Comparison of ENCODE assay signal across 8 cellular contexts in genomic region chr22:21942407-21942895, GRCh38. TPM values are rescaled to one million over a fixed set of nuclear protein-coding genes. Genes with fewer than 3 reads are reported as not detected.
DNase-seq lines count a peak whose midpoint lies in the region; ATAC-seq, FAIRE-seq and TF ChIP-seq lines count a peak whose summit lies in the region.

No MANE protein-coding gene starts in this region.

- peaks cover 10% of the 10 kb centered on the region for H3K4me1 ChIP-seq in colonic mucosa
- H3K4me1 ChIP-seq in mucosa of rectum (ENCODE audit: control insufficient read depth in 2 of 2, insufficient read depth in 2 of 2, low read length in 2 of 2): peaks cover 17 to 18% of the 10 kb centered on the region in 2 donors

- H3K36me3 ChIP-seq in colonic mucosa (no peaks in the 10 kb centered on the region), mucosa of rectum (ENCODE audit: control insufficient read depth in 2 of 2, insufficient read depth in 2 of 2, low read length in 2 of 2) (peaks cover 8 to 10% of the 10 kb centered on the region in 2 donors)

- peak; percentile 37 for FAIRE-seq in RCC 7860 (lab: Jason Lieb, UNC)

- no peak for TF ChIP-seq CTCF in colonic mucosa (IDR thresholded peaks at IDR 0.05)

- no peaks in the 10 kb centered on the region for H3K27me3 ChIP-seq in colonic mucosa
- H3K27me3 ChIP-seq in mucosa of rectum (ENCODE audit: control insufficient read depth in 2 of 2, insufficient read depth in 2 of 2, low read length in 2 of 2): no peaks in the 10 kb centered on the region

- intact Hi-C loops in colonic mucosa (cut with DNase I): no loop called here

- no peak for ATAC-seq in HG02678 (IDR thresholded peaks at IDR 0.05; ENCODE audit: unreplicated experiment)
- no peak for ATAC-seq in HG03432 (IDR thresholded peaks at IDR 0.05; ENCODE audit: unreplicated experiment)

- DNase-seq in GDM1 (lab: John Stamatoyannopoulos, UW) (peak; percentile 98), RCC 7860 (ENCODE audit: low spot score) (peak; percentile 84), colonic mucosa (peak; percentile 44), iPS-NIHi11 (ENCODE audit: low spot score) (no peak), middle frontal gyrus (ENCODE audit: extremely low spot score, low spot score) (no peak)

- H3K27ac ChIP-seq in colonic mucosa: peak overlapping the region; percentile 60
- H3K27ac ChIP-seq in mucosa of rectum (ENCODE audit: low read depth in 2 of 2, low read length in 2 of 2): peak overlapping the region; percentile 58 to 68

- H3K9ac ChIP-seq in colonic mucosa (ENCODE audit: low read depth in 2 of 2, low read length in 2 of 2): peak overlapping the region in 1 of 2 donors; percentile 47
- H3K9ac ChIP-seq in mucosa of rectum (ENCODE audit: low read depth in 1 of 2, low read length in 2 of 2): peak overlapping the region in 1 of 2 donors; percentile 28

- H3K9me3 ChIP-seq in colonic mucosa: no peaks in the 10 kb centered on the region
- H3K9me3 ChIP-seq in mucosa of rectum (ENCODE audit: control insufficient read depth in 2 of 2, low read length in 2 of 2): no peaks in the 10 kb centered on the region

- no peak overlapping the region for H3K4me3 ChIP-seq in colonic mucosa
- no peak overlapping the region for H3K4me3 ChIP-seq in mucosa of rectum (ENCODE audit: low read length in 2 of 2)

RNA-seq across cellular contexts. Expression of gene PPM1F, which starts 10.2 kb away (rescaled TPM):
- 10 to 100 TPM in 1 of 2 donors, 1 to 10 TPM in 1; 9.5 to 15.3 TPM for total RNA-seq in colonic mucosa

RNA-seq across cellular contexts. Expression of gene TOP3B, which starts 40.1 kb away (rescaled TPM):
- 10 to 100 TPM; 20.1 to 37.4 TPM for total RNA-seq in colonic mucosa

Comparison
In these comparisons a context has a peak if more than half of its experiments do, and no peak if none do; other contexts are left out.
1. DNase-seq: peak in GDM1 (single experiment), RCC 7860 (single experiment) and colonic mucosa (single experiment); none in iPS-NIHi11 (single experiment) and middle frontal gyrus (single experiment).